In genomic region chr13:46796515-46797467, GRCh38 we compare ENCODE assay signal across 8 cellular contexts. TPM values are rescaled to one million over a fixed set of nuclear protein-coding genes. Genes with fewer than 3 reads are reported as not detected.
DNase-seq lines count a peak whose midpoint lies in the region; ATAC-seq lines count a peak whose summit lies in the region.

Gene ESD, minus strand, starts transcription at chr13:46797161. Its CDS starts 5,748 bp downstream, at chr13:46791413.

- peak within 1 kb of the TSS; percentile 17 for H4K8ac ChIP-seq in mesendoderm (ENCODE audit: low read depth, low read length)

- H2BK15ac ChIP-seq in mesendoderm (replicated peaks; ENCODE audit: low read depth), result no peak within 1 kb of the TSS

- POLR2A ChIA-PET in CD8-positive, alpha-beta memory T cell (lab: Charles Lee), result interaction anchor here (0.7 to 1.0 kb wide), 2 partner anchors 45 to 244 kb away, joined by 3 read pairs; partner anchors contain the start of gene LRCH1

- peak within 1 kb of the TSS; percentile 82 to 99 (median 96) for H3K27ac Mint-ChIP-seq in CD8-positive, alpha-beta memory T cell

- no peaks in the 10 kb centered on the region for H3K9me3 ChIP-seq in CD8-positive, alpha-beta memory T cell (ENCODE audit: low read length)
- no peaks in the 10 kb centered on the region for H3K9me3 ChIP-seq in endocrine pancreas (ENCODE audit: control insufficient read depth, low read length)

- ATAC-seq in GM19467 (IDR thresholded peaks at IDR 0.05; ENCODE audit: unreplicated experiment), result peak; percentile 90

- H3K79me2 ChIP-seq in mesendoderm (ENCODE audit: control insufficient read depth, insufficient read depth, low read length), result peaks cover 2% of the 10 kb centered on the region

- peak within 1 kb of the TSS; percentile 91 for H2BK5ac ChIP-seq in mesendoderm (ENCODE audit: low read length)

- no CpG with 5 or more reads among the region's 76 CpGs for WGBS in mesendoderm (ENCODE audit: extremely low coverage, insufficient coverage, low lambda C conversion rate)

- H3K18ac ChIP-seq in mesendoderm (ENCODE audit: low read length), result peak within 1 kb of the TSS; percentile 57

- peaks cover 36 to 52% (median 50%) of the 10 kb centered on the region in 3 donors for H3K4me1 Mint-ChIP-seq in CD8-positive, alpha-beta memory T cell

- H3K27ac ChIP-seq in CD8-positive, alpha-beta memory T cell (ENCODE audit: low read depth, low read length), result peak within 1 kb of the TSS; percentile 78
- peak within 1 kb of the TSS; percentile 90 for H3K27ac ChIP-seq in mesendoderm (ENCODE audit: low read depth, low read length)

- peaks cover 36% of the 10 kb centered on the region for H3K4me1 ChIP-seq in CD8-positive, alpha-beta memory T cell (ENCODE audit: insufficient read depth, low read length)
- H3K4me1 ChIP-seq in endocrine pancreas (ENCODE audit: control insufficient read depth, insufficient read depth, low read length) (peaks cover 20% of the 10 kb centered on the region), mesendoderm (ENCODE audit: control insufficient read depth, low read depth, low read length) (no peaks in the 10 kb centered on the region)

- H3K4ac ChIP-seq in mesendoderm (ENCODE audit: low read depth, low read length), result peak within 1 kb of the TSS; percentile 31

- H2BK120ac ChIP-seq in mesendoderm (ENCODE audit: low read depth, low read length), result no peak within 1 kb of the TSS

- CTCF ChIA-PET in CD8-positive, alpha-beta memory T cell (lab: Charles Lee), result interaction anchor here (0.8 to 1.6 kb wide), 3 partner anchors 12 to 245 kb away, joined by 3 to 4 read pairs (median 3); no protein-coding TSS in a partner anchor

- H3K9ac ChIP-seq in endocrine pancreas (ENCODE audit: control insufficient read depth, insufficient read depth, low read length), result peak within 1 kb of the TSS; percentile 97
- peak within 1 kb of the TSS; percentile 99 for H3K9ac ChIP-seq in mesendoderm (ENCODE audit: low read length)

- peak within 1 kb of the TSS; percentile 95 for H4K5ac ChIP-seq in mesendoderm (ENCODE audit: low read length)

- no peaks in the 10 kb centered on the region for H3K79me1 ChIP-seq in mesendoderm (ENCODE audit: low read length)

- H3K36me3 Mint-ChIP-seq in CD8-positive, alpha-beta memory T cell, result peaks cover 0 to 13% (median 6%) of the 10 kb centered on the region in 3 donors

- H3K4me3 ChIP-seq in CD8-positive, alpha-beta memory T cell (ENCODE audit: low read length), result peak within 1 kb of the TSS; percentile 91
- peak within 1 kb of the TSS; percentile 68 for H3K4me3 ChIP-seq in endocrine pancreas (ENCODE audit: control insufficient read depth, insufficient read depth, low read length)
- H3K4me3 ChIP-seq in mesendoderm (ENCODE audit: low read length), result peak within 1 kb of the TSS; percentile 91

- H3K27me3 Mint-ChIP-seq in CD8-positive, alpha-beta memory T cell, result no peaks in the 10 kb centered on the region

- no peak within 1 kb of the TSS for H2AK5ac ChIP-seq in mesendoderm (ENCODE audit: low read length)

- H3K4me2 ChIP-seq in mesendoderm (ENCODE audit: low read length), result peak within 1 kb of the TSS; percentile 56

- H3K56ac ChIP-seq in mesendoderm (ENCODE audit: low read length), result peak within 1 kb of the TSS; percentile 100

- peak within 1 kb of the TSS; percentile 84 for H3K23ac ChIP-seq in mesendoderm (ENCODE audit: low read length)

- H3K9me3 Mint-ChIP-seq in CD8-positive, alpha-beta memory T cell, result no peaks in the 10 kb centered on the region

- peak within 1 kb of the TSS; percentile 88 to 97 (median 94) for H3K4me3 Mint-ChIP-seq in CD8-positive, alpha-beta memory T cell

- no peaks in the 10 kb centered on the region for H3K27me3 ChIP-seq in CD8-positive, alpha-beta memory T cell (ENCODE audit: insufficient read depth, low read length, poor library complexity, severe bottlenecking)
- H3K27me3 ChIP-seq in endocrine pancreas (ENCODE audit: control insufficient read depth, insufficient read depth, low read length) (no peaks in the 10 kb centered on the region), mesendoderm (ENCODE audit: insufficient read depth, low read length, poor library complexity) (no peaks in the 10 kb centered on the region)

- DNase-seq in CD8-positive, alpha-beta memory T cell, result peak; percentile 77 to 89 (median 86)
- DNase-seq in HS-27A (ENCODE audit: low read depth) (peak; percentile 76), NOMO-1 (lab: John Stamatoyannopoulos, UW; ENCODE audit: unreplicated experiment in 2 of 2) (peak; percentile 89 to 91), mesendoderm (peak; percentile 97)
- DNase-seq in activated CD8-positive, alpha-beta memory T cell treated with anti-CD3 and anti-CD28 coated beads for 4 hours (ENCODE audit: low read depth in 2 of 2), result peak; percentile 77 to 78
- DNase-seq in stimulated activated CD8-positive, alpha-beta memory T cell treated with anti-CD3 and anti-CD28 coated beads, Interleukin-15, amount 100 ng/mL, for 1 hour (ENCODE audit: low read depth), result peak; percentile 85

- no peaks in the 10 kb centered on the region for H3K36me3 ChIP-seq in CD8-positive, alpha-beta memory T cell (ENCODE audit: insufficient read depth, low read length)
- H3K36me3 ChIP-seq in endocrine pancreas (ENCODE audit: control insufficient read depth, insufficient read depth, low read length) (no peaks in the 10 kb centered on the region), mesendoderm (ENCODE audit: control insufficient read depth, insufficient read depth, low read length) (no peaks in the 10 kb centered on the region)

RNA-seq across cellular contexts. Expression of gene ESD, which starts in this region (rescaled TPM):
- total RNA-seq in CD8-positive, alpha-beta memory T cell, result 10 to 100 TPM; 91.9 to 98.5 TPM
- 109 TPM for polyA plus RNA-seq in CD8-positive, alpha-beta memory T cell
- polyA plus RNA-seq in mesendoderm (2013, experiment 1 of 2), result 64.6 TPM
- 65.2 TPM for polyA plus RNA-seq in mesendoderm (2013, experiment 2 of 2)

Comparison
In these comparisons a context has a peak if more than half of its experiments do, and no peak if none do; other contexts are left out.
1. Peak in every context shown above with its lines: DNase-seq, ATAC-seq, H3K4me3 ChIP-seq and H3K27ac ChIP-seq.